In genomic region chr5:93584531-93585053, GRCh38 we compare ENCODE assay signal across 9 cellular contexts. TPM values are rescaled to one million over a fixed set of nuclear protein-coding genes. Genes with fewer than 3 reads are reported as not detected.
DNase-seq lines count a peak whose midpoint lies in the region; ATAC-seq and TF ChIP-seq lines count a peak whose summit lies in the region.
"Had no signal": no experiment of that assay in that cellular context is flagged by ENCODE, and none has a peak within 500 bp of the region (broad histone marks: within the 10 kb centered on the region; RNA-seq: fewer than 3 reads in every experiment).

No MANE protein-coding gene starts in this region.

- CTCF ChIA-PET in activated CD8-positive, alpha-beta T cell treated with anti-CD3 and anti-CD28 coated beads for 36 hours (lab: Charles Lee): interaction anchor here (1.3 to 3.2 kb wide), 2 partner anchors 14 to 23 kb away, joined by 3 to 10 read pairs; no protein-coding TSS in a partner anchor

- H3K4me1 ChIP-seq in cardiac muscle cell (ENCODE audit: low read depth) (peaks cover 13% of the 10 kb centered on the region), uterus (no peaks in the 10 kb centered on the region)

- H3K4me3 ChIP-seq in cardiac muscle cell (peak overlapping the region; percentile 48), lower leg skin (ENCODE audit: low read depth, poor library complexity, severe bottlenecking) (peak overlapping the region; percentile 13), uterus (peak overlapping the region; percentile 61 to 73)

- DNase-seq in cardiac muscle cell (ENCODE audit: low read depth in 1 of 2, low spot score in 1 of 2) (no peak), left cardiac atrium (no peak), lower leg skin (ENCODE audit: low spot score in 2 of 2) (no peak), uterus (no peak), HT-29 (ENCODE audit: low spot score) (no peak)
- no peak for DNase-seq in activated CD8-positive, alpha-beta T cell treated with anti-CD3 and anti-CD28 coated beads for 36 hours
- DNase-seq: NCI-H187 treated with DMSO at 0.1 percent for 48 hours had no signal

- POLR2A ChIA-PET in activated CD8-positive, alpha-beta T cell treated with anti-CD3 and anti-CD28 coated beads for 36 hours (lab: Charles Lee): no interaction called here

- H3K9me3 Mint-ChIP-seq in activated CD8-positive, alpha-beta T cell treated with anti-CD3 and anti-CD28 coated beads for 36 hours: peaks cover 6% of the 10 kb centered on the region

- H3K27ac ChIP-seq in cardiac muscle cell (no peak overlapping the region), uterus (peak overlapping the region; percentile 90 to 92)

- H3K36me3 ChIP-seq in cardiac muscle cell (no peaks in the 10 kb centered on the region), uterus (no peaks in the 10 kb centered on the region)

- H3K4me3 Mint-ChIP-seq in activated CD8-positive, alpha-beta T cell treated with anti-CD3 and anti-CD28 coated beads for 36 hours: peak overlapping the region; percentile 27

- TF ChIP-seq POLR2A in lower leg skin (IDR thresholded peaks at IDR 0.05): no peak
- TF ChIP-seq POLR2A in uterus (IDR thresholded peaks at IDR 0.05): no peak

- peaks cover 39% of the 10 kb centered on the region for H3K4me1 Mint-ChIP-seq in activated CD8-positive, alpha-beta T cell treated with anti-CD3 and anti-CD28 coated beads for 36 hours (ENCODE audit: low read depth)

- H3K27me3 Mint-ChIP-seq in activated CD8-positive, alpha-beta T cell treated with anti-CD3 and anti-CD28 coated beads for 36 hours: peaks cover 53% of the 10 kb centered on the region

- H3K27me3 ChIP-seq in cardiac muscle cell (peaks cover 97% of the 10 kb centered on the region), uterus (peaks cover 0 to 3% of the 10 kb centered on the region in 2 donors)

- intact Hi-C loops in left cardiac atrium (cut with DNase I) (no loop called here), lower leg skin (cut with DNase I; ENCODE audit: low total_unique reads) (loop anchor here (10.0 kb wide), 1 partner anchor 330 kb away; no protein-coding TSS in a partner anchor), uterus (cut with DNase I; ENCODE audit: low total_unique reads) (no loop called here)
- intact Hi-C loops in activated CD8-positive, alpha-beta T cell treated with anti-CD3 and anti-CD28 coated beads for 36 hours (cut with micrococcal nuclease): loop anchor here (5.0 kb wide), 2 partner anchors 38 to 328 kb away; no protein-coding TSS in a partner anchor

- 0 to 1% methylated on average over 19 to 34 of the region's 54 CpGs for WGBS in lower leg skin, 2 donors

- ATAC-seq in left cardiac atrium (no peak), GM19467 (IDR thresholded peaks at IDR 0.05; ENCODE audit: unreplicated experiment) (no peak), HG03039 (IDR thresholded peaks at IDR 0.05; ENCODE audit: unreplicated experiment) (no peak)
- ATAC-seq in activated CD8-positive, alpha-beta T cell treated with anti-CD3 and anti-CD28 coated beads for 36 hours: no peak

- TF ChIP-seq CTCF in cardiac muscle cell (IDR thresholded peaks at IDR 0.05; ENCODE audit: low read depth, low read length) (no peak), lower leg skin (IDR thresholded peaks at IDR 0.05) (no peak), uterus (IDR thresholded peaks at IDR 0.05) (no peak)
- TF ChIP-seq CTCF in activated CD8-positive, alpha-beta T cell treated with anti-CD3 and anti-CD28 coated beads for 36 hours (IDR thresholded peaks at IDR 0.05): no peak

- H3K9me3 ChIP-seq in cardiac muscle cell (ENCODE audit: low read depth) (no peaks in the 10 kb centered on the region), uterus (no peaks in the 10 kb centered on the region)

- no peak overlapping the region for H3K27ac Mint-ChIP-seq in activated CD8-positive, alpha-beta T cell treated with anti-CD3 and anti-CD28 coated beads for 36 hours

- peaks cover 5% of the 10 kb centered on the region for H3K36me3 Mint-ChIP-seq in activated CD8-positive, alpha-beta T cell treated with anti-CD3 and anti-CD28 coated beads for 36 hours (ENCODE audit: low read depth)

RNA-seq across cellular contexts. Expression of gene NR2F1, which starts 1.6 kb away (rescaled TPM):
- total RNA-seq in cardiac muscle cell: 1.3 and 1.5 TPM in 2 replicates
- 0.13 and 0.32 TPM in 2 replicates for polyA plus RNA-seq in cardiac muscle cell
- total RNA-seq in left cardiac atrium: 10 to 100 TPM; 17.9 to 41.8 TPM
- total RNA-seq in activated CD8-positive, alpha-beta T cell treated with anti-CD3 and anti-CD28 coated beads for 36 hours: not detected
- 1 to 10 TPM in 3 of 4 donors, under 1 TPM in 1; 0.72 to 5.9 (median 2.7) TPM for total RNA-seq in lower leg skin
- 10 to 100 TPM; 26.8 to 55.0 (median 40.6) TPM for total RNA-seq in uterus
- total RNA-seq in HT-29 (2014; rRNA removed; shearing (Covaris generic)): 19.7 and 24.5 TPM in 2 replicates

RNA-seq across cellular contexts. Expression of gene NR2F1-AS1, which starts 3.6 kb away (rescaled TPM):
- total RNA-seq in cardiac muscle cell: 0.25 and 0.45 TPM in 2 replicates
- polyA plus RNA-seq in cardiac muscle cell: 0.21 and 0.49 TPM in 2 replicates
- 10 to 100 TPM; 10.5 to 11.9 TPM for total RNA-seq in left cardiac atrium
- total RNA-seq in activated CD8-positive, alpha-beta T cell treated with anti-CD3 and anti-CD28 coated beads for 36 hours: not detected
- 1 to 10 TPM in 2 of 4 donors, under 1 TPM in 1, not detected in 1; 0.30 to 1.7 (median 1.0) TPM for total RNA-seq in lower leg skin
- 10 to 100 TPM in 3 of 4 donors, 1 to 10 TPM in 1; 4.4 to 46.1 (median 19.9) TPM for total RNA-seq in uterus
- 2.8 and 4.1 TPM in 2 replicates for total RNA-seq in HT-29 (2014; rRNA removed; shearing (Covaris generic))

Comparison
In these comparisons a context has a peak if more than half of its experiments do, and no peak if none do; other contexts are left out.
1. H3K4me3 ChIP-seq: peak in every context shown above with its lines; median percentile 67 in uterus; 48 in cardiac muscle cell; 13 in lower leg skin.
2. intact Hi-C loops: an anchor here in activated CD8-positive, alpha-beta T cell treated with anti-CD3 and anti-CD28 coated beads for 36 hours (5.0 kb wide) and lower leg skin (10.0 kb wide); none called in left cardiac atrium and uterus.